Comparison of ENCODE assay signal across 1 cellular context in genomic region chr6:39088331-39088730, GRCh38.
A peak's percentile ranks its signal among the peaks of the same experiment; 100 is the strongest.
TF ChIP-seq lines count a peak whose summit lies in the region.

No MANE protein-coding gene starts in this region.

TF ChIP-seq in H1, 55 proteins besides CTCF, POLR2A, EP300 and RAD21 (continued from another document):
- no peak for TF ChIP-seq RBBP5 (IDR thresholded peaks at IDR 0.05; ENCODE audit: borderline replicate concordance, low read depth, low read length)
- TF ChIP-seq SIN3A (conservative IDR thresholded peaks at IDR 0.05 in 1 of 2, IDR thresholded peaks at IDR 0.05 in 1 of 2; ENCODE audit: low read depth in 1 of 2, low read length in 2 of 2), result peak; percentile 95 to 99
- no peak for TF ChIP-seq SUZ12 (IDR thresholded peaks at IDR 0.05; ENCODE audit: low read length)
- 0 out of 2 replicates have a peak, but pooled peaks have one; percentile 18 for TF ChIP-seq CREB1 (IDR thresholded peaks at IDR 0.05)
- TF ChIP-seq TEAD4 (IDR thresholded peaks at IDR 0.05; ENCODE audit: low read depth, low read length), result peak; percentile 84
- no peak for TF ChIP-seq MAFK (IDR thresholded peaks at IDR 0.05; ENCODE audit: low read depth, low read length)
- TF ChIP-seq BACH1 (IDR thresholded peaks at IDR 0.05; ENCODE audit: low read length), result no peak
- TF ChIP-seq TAF1 (IDR thresholded peaks at IDR 0.05; ENCODE audit: low read depth, low read length), result no peak
- TF ChIP-seq CHD2 (IDR thresholded peaks at IDR 0.05; ENCODE audit: low read length), result no peak
- 0 out of 4 replicates have a peak, but pooled peaks of 1 of the 2 experiments have one; percentile 16 for TF ChIP-seq HDAC2 (IDR thresholded peaks at IDR 0.05; ENCODE audit: borderline replicate concordance in 1 of 2, low read depth in 2 of 2, low read length in 2 of 2)
- TF ChIP-seq MAX (IDR thresholded peaks at IDR 0.05), result peak; percentile 45
- TF ChIP-seq GABPA (IDR thresholded peaks at IDR 0.05; ENCODE audit: borderline replicate concordance, insufficient read depth, low read length), result peak; percentile 31; the same call in 1 of the 2 replicates
- no peak for TF ChIP-seq CHD7 (IDR thresholded peaks at IDR 0.05; ENCODE audit: insufficient replicate concordance, low read length)
- TF ChIP-seq TCF12 (IDR thresholded peaks at IDR 0.05; ENCODE audit: low read depth, low read length), result 0 out of 2 replicates have a peak, but pooled peaks have one; percentile 84
- no peak for TF ChIP-seq BRCA1 (IDR thresholded peaks at IDR 0.05; ENCODE audit: low read depth, low read length)
- peak; percentile 48 for TF ChIP-seq SAP30 (IDR thresholded peaks at IDR 0.05; ENCODE audit: insufficient read depth, insufficient replicate concordance, low read length)
